ENCODE assay signal across 11 cellular contexts in genomic region chr14:77988966-77989365, GRCh38.
DNase-seq lines count a peak whose midpoint lies in the region; TF ChIP-seq lines count a peak whose summit lies in the region.
"Had no signal": no experiment of that assay in that cellular context is flagged by ENCODE, and none has a peak within 500 bp of the region (broad histone marks: within the 10 kb centered on the region; RNA-seq: fewer than 3 reads in every experiment).

No MANE protein-coding gene starts in this region.

- H2BK15ac ChIP-seq in mesendoderm (replicated peaks; ENCODE audit: low read depth), result no peak overlapping the region

- intact Hi-C loops in transverse colon (cut with DNase I; ENCODE audit: low total_unique reads), result no loop called here

- TF ChIP-seq CTCF in epithelial cell of proximal tubule (conservative IDR thresholded peaks at IDR 0.05; ENCODE audit: low read depth, low read length), result peak; percentile 30
- no peak for TF ChIP-seq CTCF in transverse colon (IDR thresholded peaks at IDR 0.05)

- no peak overlapping the region for H3K56ac ChIP-seq in mesendoderm (ENCODE audit: low read length)

- no peak for TF ChIP-seq POLR2A in transverse colon (IDR thresholded peaks at IDR 0.05)

- H3K27ac ChIP-seq in transverse colon, result peak overlapping the region in 3 of 4 donors; percentile 15 to 25 (median 20)
- no peak overlapping the region for H3K27ac ChIP-seq in mesendoderm (ENCODE audit: low read depth, low read length)

- DNase-seq in NCI-H226, result peak; percentile 57
- DNase-seq in epithelial cell of proximal tubule (ENCODE audit: low read depth), result peak; percentile 93
- DNase-seq in medulla oblongata (ENCODE audit: extremely low spot score), result peak; percentile 94
- DNase-seq in transverse colon, result no peak
- no peak for DNase-seq in mesendoderm
- no peak for DNase-seq in 8988T
- no peak for DNase-seq in activated CD4-positive, alpha-beta T cell treated with anti-CD3 and anti-CD28 coated beads, Interleukin-2, amount 50 U/mL, for 4 hours
- DNase-seq in SK-N-DZ (ENCODE audit: low spot score), result no peak
- DNase-seq: activated T-cell treated with anti-CD3 and anti-CD28 coated beads, Interleukin-2, amount 50 U/mL, for 72 hours; naive B cell had no signal

- 70 to 100% methylated on average over 1 to 2 of the region's 2 CpGs for WGBS in transverse colon (ENCODE audit: low coverage in 1 of 2), 2 donors
- WGBS in mesendoderm (ENCODE audit: extremely low coverage, insufficient coverage, low lambda C conversion rate), result no CpG with 5 or more reads among the region's 2 CpGs

- H2BK120ac ChIP-seq in mesendoderm (ENCODE audit: low read depth, low read length), result no peak overlapping the region

- no peak overlapping the region for H4K5ac ChIP-seq in mesendoderm (ENCODE audit: low read length)

- no peak overlapping the region for H3K4me3 ChIP-seq in epithelial cell of proximal tubule (ENCODE audit: low read depth, low read length)
- no peak overlapping the region for H3K4me3 ChIP-seq in transverse colon
- H3K4me3 ChIP-seq in mesendoderm (ENCODE audit: low read length), result no peak overlapping the region
- H3K4me3 ChIP-seq: GM12878 had no signal

- H3K23ac ChIP-seq in mesendoderm (ENCODE audit: low read length), result no peak overlapping the region

- H3K18ac ChIP-seq in mesendoderm (ENCODE audit: low read length), result no peak overlapping the region

- H2BK5ac ChIP-seq in mesendoderm (ENCODE audit: low read length), result no peak overlapping the region

- no peak overlapping the region for H3K9ac ChIP-seq in mesendoderm (ENCODE audit: low read length)

- no peaks in the 10 kb centered on the region for H3K9me3 ChIP-seq in transverse colon

- no peak overlapping the region for H4K8ac ChIP-seq in mesendoderm (ENCODE audit: low read depth, low read length)

- in situ Hi-C loops in transverse colon (cut with MboI; ENCODE audit: low pct_ligation_motif_present in 1 of 4, low pct_unique_long_range_greater_than_20kb in 1 of 4, low sequenced_read_pairs in 3 of 4), result no loop called here

- no peaks in the 10 kb centered on the region for H3K79me2 ChIP-seq in mesendoderm (ENCODE audit: control insufficient read depth, insufficient read depth, low read length)

- H3K4ac ChIP-seq in mesendoderm (ENCODE audit: low read depth, low read length), result no peak overlapping the region

- H3K4me2 ChIP-seq in mesendoderm (ENCODE audit: low read length), result no peak overlapping the region

- no peak overlapping the region for H2AK5ac ChIP-seq in mesendoderm (ENCODE audit: low read length)

- no peak for TF ChIP-seq EP300 in transverse colon (IDR thresholded peaks at IDR 0.05; ENCODE audit: low read depth)

- H3K79me1 ChIP-seq in mesendoderm (ENCODE audit: low read length), result no peaks in the 10 kb centered on the region

- H3K4me1 ChIP-seq in transverse colon, result no peaks in the 10 kb centered on the region
- no peaks in the 10 kb centered on the region for H3K4me1 ChIP-seq in mesendoderm (ENCODE audit: control insufficient read depth, low read depth, low read length)

- H3K36me3 ChIP-seq in transverse colon (no peaks in the 10 kb centered on the region), mesendoderm (ENCODE audit: control insufficient read depth, insufficient read depth, low read length) (no peaks in the 10 kb centered on the region)

- H3K27me3 ChIP-seq in transverse colon (no peaks in the 10 kb centered on the region), mesendoderm (ENCODE audit: insufficient read depth, low read length, poor library complexity) (no peaks in the 10 kb centered on the region)

Comparison
In these comparisons a context has a peak if more than half of its experiments do, and no peak if none do; other contexts are left out.
1. DNase-seq: peak in NCI-H226 (single experiment), epithelial cell of proximal tubule (single experiment) and medulla oblongata (single experiment); none in transverse colon (single experiment), mesendoderm (single experiment), 8988T (single experiment), activated CD4-positive, alpha-beta T cell treated with anti-CD3 and anti-CD28 coated beads, Interleukin-2, amount 50 U/mL, for 4 hours (0 of 2) and SK-N-DZ (single experiment).